In the genomic region with DNA sequence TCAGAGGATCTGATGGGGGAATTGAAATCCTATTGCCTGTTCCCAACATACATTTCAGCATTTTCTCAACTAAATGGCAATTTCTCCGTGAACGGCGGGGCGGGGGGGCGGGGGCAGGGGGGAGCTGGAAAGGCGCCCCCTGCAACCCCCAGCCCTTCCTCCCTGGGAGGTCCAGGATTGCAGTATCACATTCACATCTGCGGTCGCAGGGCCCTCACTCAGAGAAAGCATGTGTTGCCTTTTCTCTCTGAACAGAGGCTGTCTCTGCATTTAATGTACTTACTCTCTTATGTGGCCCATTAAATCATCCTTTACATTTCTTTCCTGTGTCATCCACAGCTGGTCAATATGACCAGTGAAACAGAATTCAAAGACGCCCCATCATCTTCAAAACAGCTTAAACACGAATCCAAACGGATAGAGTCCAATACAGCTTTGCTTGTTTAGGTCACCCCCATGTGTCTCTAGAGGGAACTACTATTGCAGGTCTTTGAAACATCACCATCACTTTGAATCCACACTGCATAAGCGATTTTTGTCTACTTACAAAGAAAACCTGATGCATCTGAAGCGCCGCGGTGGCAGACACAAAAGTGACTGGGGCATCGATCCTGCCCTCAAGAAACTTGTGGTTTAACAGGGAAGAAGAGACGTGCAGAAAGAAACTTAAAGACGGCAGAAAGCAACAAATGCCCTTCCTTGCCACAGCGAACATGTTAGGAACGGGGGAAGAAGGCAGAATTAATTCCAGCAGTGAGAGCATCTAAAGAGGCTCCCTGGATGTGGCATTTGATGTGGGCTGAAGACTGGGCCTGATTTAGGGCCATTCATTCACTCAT, we compare ENCODE assay signal across 9 cellular contexts. TPM values are rescaled to one million over a fixed set of nuclear protein-coding genes. Genes with fewer than 3 reads are reported as not detected.
DNase-seq lines count a peak whose midpoint lies in the region; ATAC-seq lines count a peak whose summit lies in the region.
"Had no signal": no experiment of that assay in that cellular context is flagged by ENCODE, and none has a peak within 500 bp of the region (broad histone marks: within the 10 kb centered on the region; RNA-seq: fewer than 3 reads in every experiment).

No MANE protein-coding gene starts in this region.

- peaks cover 0 to 8% (median 3%) of the 10 kb centered on the region in 8 donors for H3K9me3 Mint-ChIP-seq in CD4-positive, alpha-beta memory T cell
- H3K9me3 Mint-ChIP-seq in naive thymus-derived CD8-positive, alpha-beta T cell, result peaks cover 0 to 10% (median 2%) of the 10 kb centered on the region in 9 donors

- no peak overlapping the region for H3K27ac Mint-ChIP-seq in CD4-positive, alpha-beta memory T cell
- H3K27ac Mint-ChIP-seq in naive thymus-derived CD8-positive, alpha-beta T cell, result no peak overlapping the region
- H3K27ac Mint-ChIP-seq: T-helper 1 cell treated with Interleukin-12 subunit alpha and Interleukin-12 subunit beta and Interleukin-4 antibody, amounts not matched to agents 30 μg/mL and 1 μg/mL, for 36 hours had no signal

- H3K4me1 ChIP-seq in CD4-positive, alpha-beta memory T cell (ENCODE audit: insufficient read depth, low read length), result no peaks in the 10 kb centered on the region

- intact Hi-C loops in CD4-positive, alpha-beta memory T cell (cut with micrococcal nuclease), result loop anchor here (1.0 kb wide), 1 partner anchor 33 kb away; no protein-coding TSS in a partner anchor

- no peaks in the 10 kb centered on the region for H3K9me3 ChIP-seq in CD4-positive, alpha-beta memory T cell (ENCODE audit: control insufficient read depth in 1 of 2, low read length in 2 of 2)

- H3K4me1 Mint-ChIP-seq in CD4-positive, alpha-beta memory T cell, result peaks cover 0 to 5% (median 2%) of the 10 kb centered on the region in 4 donors
- H3K4me1 Mint-ChIP-seq in naive thymus-derived CD8-positive, alpha-beta T cell, result peaks cover 6 to 20% (median 7%) of the 10 kb centered on the region in 4 donors

- H3K4me3 Mint-ChIP-seq in CD4-positive, alpha-beta memory T cell, result no peak overlapping the region
- H3K4me3 Mint-ChIP-seq in naive thymus-derived CD8-positive, alpha-beta T cell, result no peak overlapping the region
- H3K4me3 Mint-ChIP-seq: T-helper 1 cell treated with Interleukin-12 subunit alpha and Interleukin-12 subunit beta and Interleukin-4 antibody, amounts not matched to agents 30 μg/mL and 1 μg/mL, for 36 hours had no signal

- H3K27ac ChIP-seq in CD4-positive, alpha-beta memory T cell (ENCODE audit: low read depth, low read length), result no peak overlapping the region

- POLR2A ChIA-PET in CD4-positive, alpha-beta memory T cell (lab: Charles Lee; ENCODE audit: partially characterized antibody), result no interaction called here
- POLR2A ChIA-PET in naive thymus-derived CD8-positive, alpha-beta T cell (lab: Charles Lee), result interaction anchor here (1.2 to 1.5 kb wide), 2 partner anchors 43 to 113 kb away, joined by 3 read pairs; no protein-coding TSS in a partner anchor

- H3K4me3 ChIP-seq in CD4-positive, alpha-beta memory T cell (ENCODE audit: low read length in 2 of 2), result no peak overlapping the region

- peak; percentile 92 for ATAC-seq in GM18517 (IDR thresholded peaks at IDR 0.05; ENCODE audit: unreplicated experiment)
- peak; percentile 67 for ATAC-seq in HG03442 (IDR thresholded peaks at IDR 0.05; ENCODE audit: unreplicated experiment)
- ATAC-seq in esophagus mucosa, result peak; percentile 82
- ATAC-seq in naive thymus-derived CD8-positive, alpha-beta T cell, result peak; percentile 75 to 81

- peak in 4 of 5 donors; percentile 31 to 45 (median 35) for DNase-seq in CD4-positive, alpha-beta memory T cell
- DNase-seq in SHP77 treated with DMSO at 0.1 percent for 48 hours (lab: John Stamatoyannopoulos, UW) (peak; percentile 60), NCI-H2196 treated with DMSO at 0.1 percent for 48 hours (lab: John Stamatoyannopoulos, UW; ENCODE audit: unreplicated experiment) (no peak)
- peak in 7 of 10 donors; percentile 16 to 66 (median 52) for DNase-seq in naive thymus-derived CD8-positive, alpha-beta T cell
- no peak for DNase-seq in activated CD4-positive, alpha-beta T cell treated with anti-CD3 and anti-CD28 coated beads, Interleukin-2, amount 50 U/mL, for 1 hour

- CTCF ChIA-PET in CD4-positive, alpha-beta memory T cell (lab: Charles Lee; ENCODE audit: partially characterized antibody), result interaction anchor here (0.7 to 2.9 kb wide), 7 partner anchors 14 to 210 kb away, joined by 3 to 30 read pairs (median 5); no protein-coding TSS in a partner anchor

- H3K36me3 Mint-ChIP-seq in CD4-positive, alpha-beta memory T cell, result no peaks in the 10 kb centered on the region
- H3K36me3 Mint-ChIP-seq in naive thymus-derived CD8-positive, alpha-beta T cell, result peaks cover 0 to 9% (median 0%) of the 10 kb centered on the region in 3 donors

- no peaks in the 10 kb centered on the region for H3K36me3 ChIP-seq in CD4-positive, alpha-beta memory T cell (ENCODE audit: insufficient read depth, low read length)

- H3K27me3 ChIP-seq in CD4-positive, alpha-beta memory T cell (ENCODE audit: insufficient read depth, low read length), result no peaks in the 10 kb centered on the region

- H3K27me3 Mint-ChIP-seq in CD4-positive, alpha-beta memory T cell, result peaks cover 5 to 6% of the 10 kb centered on the region in 2 donors
- peaks cover 2 to 7% (median 4%) of the 10 kb centered on the region in 5 donors for H3K27me3 Mint-ChIP-seq in naive thymus-derived CD8-positive, alpha-beta T cell

RNA-seq across cellular contexts. Expression of a gene that starts 17.0 kb away (rescaled TPM):
- under 1 TPM; 0.47 to 0.49 TPM for total RNA-seq in CD4-positive, alpha-beta memory T cell
- under 1 TPM in 1 of 2 donors, not detected in 1; 0.14 TPM for polyA plus RNA-seq in CD4-positive, alpha-beta memory T cell
- 17.8 TPM for total RNA-seq in esophagus mucosa
- total RNA-seq in naive thymus-derived CD8-positive, alpha-beta T cell, result under 1 TPM; 0.65 to 0.74 TPM
- polyA plus RNA-seq in naive thymus-derived CD8-positive, alpha-beta T cell, result 1 to 10 TPM in 1 of 3 donors, under 1 TPM in 2; 0.14 to 1.7 (median 0.55) TPM

Comparison
In these comparisons a context has a peak if more than half of its experiments do, and no peak if none do; other contexts are left out.
1. DNase-seq: peak in CD4-positive, alpha-beta memory T cell (4 of 5), SHP77 treated with DMSO at 0.1 percent for 48 hours (single experiment) and naive thymus-derived CD8-positive, alpha-beta T cell (7 of 10); none in NCI-H2196 treated with DMSO at 0.1 percent for 48 hours (single experiment) and activated CD4-positive, alpha-beta T cell treated with anti-CD3 and anti-CD28 coated beads, Interleukin-2, amount 50 U/mL, for 1 hour (single experiment).
2. RNA of a gene that starts 17.0 kb away (total RNA-seq): 17.8 TPM in esophagus mucosa (single experiment); 0.65 to 0.74 TPM in naive thymus-derived CD8-positive, alpha-beta T cell and 0.47 to 0.49 TPM in CD4-positive, alpha-beta memory T cell; every median in the first group is over 10 times any median in the second.
3. Peak in every context shown above with its lines, with median percentiles within 50 percentile points of each other: ATAC-seq.